16 cellular contexts compared by ENCODE assay signal in the genomic region with DNA sequence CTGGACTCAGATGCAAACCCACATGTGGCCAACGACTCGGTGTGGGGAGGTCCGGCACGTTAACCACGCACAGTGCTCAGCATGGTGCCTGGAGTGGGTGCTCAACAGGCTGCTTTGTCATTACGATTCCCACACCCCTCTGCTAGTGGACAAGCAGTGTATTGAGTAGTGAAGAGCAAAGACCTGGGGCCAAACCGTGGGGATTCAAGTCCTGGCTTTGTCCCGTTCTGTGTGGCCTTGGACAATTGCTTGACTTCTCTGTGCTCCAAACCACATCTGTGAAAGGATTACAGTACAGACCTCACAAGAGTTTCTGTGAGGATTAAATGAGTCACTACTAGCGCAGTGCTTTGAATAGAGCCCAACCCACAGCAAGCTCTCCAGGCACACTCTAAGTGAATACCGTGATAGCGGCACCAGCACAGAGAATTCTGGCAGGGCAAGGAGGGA. TPM values are rescaled to one million over a fixed set of nuclear protein-coding genes. Genes with fewer than 3 reads are reported as not detected.
DNase-seq lines count a peak whose midpoint lies in the region; ATAC-seq and TF ChIP-seq lines count a peak whose summit lies in the region.
"Had no signal": no experiment of that assay in that cellular context is flagged by ENCODE, and none has a peak within 500 bp of the region (broad histone marks: within the 10 kb centered on the region; RNA-seq: fewer than 3 reads in every experiment).

No MANE protein-coding gene starts in this region.

- no peaks in the 10 kb centered on the region for H3K9me3 Mint-ChIP-seq in natural killer cell treated with Interleukin-12 subunit alpha and Interleukin-12 subunit beta and Interleukin-15 and Interleukin-18, amount 100 ng/mL, for 72 hours
- H3K9me3 Mint-ChIP-seq in natural killer cell (no peaks in the 10 kb centered on the region), endothelial cell (ENCODE audit: unreplicated experiment) (no peaks in the 10 kb centered on the region)
- H3K9me3 Mint-ChIP-seq in CD8-positive, alpha-beta memory T cell = no peaks in the 10 kb centered on the region

- no peak for DNase-seq in natural killer cell treated with Interleukin-12 subunit alpha and Interleukin-12 subunit beta and Interleukin-15 and Interleukin-18, amount 100 ng/mL, for 72 hours (ENCODE audit: low spot score)
- DNase-seq in natural killer cell = no peak
- DNase-seq in SW480 (ENCODE audit: low spot score) = peak; percentile 44
- DNase-seq in endothelial cell (ENCODE audit: low spot score) = no peak
- no peak for DNase-seq in Right ventricle myocardium inferior (ENCODE audit: missing footprints)
- DNase-seq in CD8-positive, alpha-beta memory T cell = no peak
- DNase-seq: BE2C; erythroblast; H7; NCI-H1417 treated with DMSO at 0.1 percent for 48 hours; NCI-H526; SK-N-SH; stimulated activated naive CD4-positive, alpha-beta T cell had no signal

- H3K4me1 Mint-ChIP-seq in natural killer cell treated with Interleukin-12 subunit alpha and Interleukin-12 subunit beta and Interleukin-15 and Interleukin-18, amount 100 ng/mL, for 72 hours (ENCODE audit: low read depth in 2 of 2) = peaks cover 17% of the 10 kb centered on the region in 2 donors
- H3K4me1 Mint-ChIP-seq in natural killer cell (peaks cover 7 to 27% of the 10 kb centered on the region in 2 donors), endothelial cell (ENCODE audit: unreplicated experiment) (peaks cover 9% of the 10 kb centered on the region)
- H3K4me1 Mint-ChIP-seq in CD8-positive, alpha-beta memory T cell = peaks cover 16 to 29% (median 20%) of the 10 kb centered on the region in 3 donors

- no peak overlapping the region for H3K27ac Mint-ChIP-seq in natural killer cell treated with Interleukin-12 subunit alpha and Interleukin-12 subunit beta and Interleukin-15 and Interleukin-18, amount 100 ng/mL, for 72 hours
- H3K27ac Mint-ChIP-seq in natural killer cell = no peak overlapping the region
- H3K27ac Mint-ChIP-seq in endothelial cell (ENCODE audit: unreplicated experiment) = no peak overlapping the region
- H3K27ac Mint-ChIP-seq in CD8-positive, alpha-beta memory T cell = peak overlapping the region in 1 of 8 donors; percentile 33

- TF ChIP-seq CTCF in natural killer cell (IDR thresholded peaks at IDR 0.05) = no peak
- TF ChIP-seq CTCF in endothelial cell (IDR thresholded peaks at IDR 0.05; ENCODE audit: unreplicated experiment) = no peak

- POLR2A ChIA-PET in CD8-positive, alpha-beta memory T cell (lab: Charles Lee) = no interaction called here

- no peak overlapping the region for H3K4me3 ChIP-seq in CD8-positive, alpha-beta memory T cell (ENCODE audit: low read length)
- H3K4me3 ChIP-seq: cardiac muscle cell had no signal

- CTCF ChIA-PET in CD8-positive, alpha-beta memory T cell (lab: Charles Lee) = no interaction called here

- H3K27me3 ChIP-seq in CD8-positive, alpha-beta memory T cell (ENCODE audit: insufficient read depth, low read length, poor library complexity, severe bottlenecking) = no peaks in the 10 kb centered on the region
- H3K27me3 ChIP-seq: BE2C, cardiac muscle cell had no signal

- H3K4me1 ChIP-seq in CD8-positive, alpha-beta memory T cell (ENCODE audit: insufficient read depth, low read length) = no peaks in the 10 kb centered on the region

- H3K27me3 Mint-ChIP-seq in natural killer cell treated with Interleukin-12 subunit alpha and Interleukin-12 subunit beta and Interleukin-15 and Interleukin-18, amount 100 ng/mL, for 72 hours = no peaks in the 10 kb centered on the region
- no peaks in the 10 kb centered on the region for H3K27me3 Mint-ChIP-seq in natural killer cell (ENCODE audit: low read depth in 2 of 2)
- peaks cover 9% of the 10 kb centered on the region for H3K27me3 Mint-ChIP-seq in endothelial cell (ENCODE audit: unreplicated experiment)
- no peaks in the 10 kb centered on the region for H3K27me3 Mint-ChIP-seq in CD8-positive, alpha-beta memory T cell

- H3K27ac ChIP-seq in CD8-positive, alpha-beta memory T cell (ENCODE audit: low read depth, low read length) = no peak overlapping the region

- intact Hi-C loops in natural killer cell (cut with micrococcal nuclease) = no loop called here
- intact Hi-C loops in Right ventricle myocardium inferior (cut with DNase I) = no loop called here

- H3K9me3 ChIP-seq in CD8-positive, alpha-beta memory T cell (ENCODE audit: low read length) = no peaks in the 10 kb centered on the region
- H3K9me3 ChIP-seq: BE2C, SK-N-SH had no signal

- peak; percentile 40 to 57 for ATAC-seq in natural killer cell treated with Interleukin-12 subunit alpha and Interleukin-12 subunit beta and Interleukin-15 and Interleukin-18, amount 100 ng/mL, for 72 hours
- ATAC-seq in natural killer cell (no peak), esophagus mucosa (peak; percentile 74), HG02970 (IDR thresholded peaks at IDR 0.05; ENCODE audit: low FRiP score, unreplicated experiment) (no peak), Right ventricle myocardium inferior (no peak)

- H3K4me3 Mint-ChIP-seq in natural killer cell treated with Interleukin-12 subunit alpha and Interleukin-12 subunit beta and Interleukin-15 and Interleukin-18, amount 100 ng/mL, for 72 hours = no peak overlapping the region
- no peak overlapping the region for H3K4me3 Mint-ChIP-seq in natural killer cell
- no peak overlapping the region for H3K4me3 Mint-ChIP-seq in endothelial cell (ENCODE audit: unreplicated experiment)
- no peak overlapping the region for H3K4me3 Mint-ChIP-seq in CD8-positive, alpha-beta memory T cell

- H3K36me3 Mint-ChIP-seq in natural killer cell treated with Interleukin-12 subunit alpha and Interleukin-12 subunit beta and Interleukin-15 and Interleukin-18, amount 100 ng/mL, for 72 hours = no peaks in the 10 kb centered on the region
- H3K36me3 Mint-ChIP-seq in natural killer cell = no peaks in the 10 kb centered on the region
- peaks cover 13% of the 10 kb centered on the region for H3K36me3 Mint-ChIP-seq in endothelial cell (ENCODE audit: low read depth, unreplicated experiment)
- peaks cover 0 to 43% (median 0%) of the 10 kb centered on the region in 3 donors for H3K36me3 Mint-ChIP-seq in CD8-positive, alpha-beta memory T cell

- H3K36me3 ChIP-seq in CD8-positive, alpha-beta memory T cell (ENCODE audit: insufficient read depth, low read length) = peaks cover 3% of the 10 kb centered on the region

RNA-seq across cellular contexts. Expression of a gene that starts 33.8 kb away (rescaled TPM):
- 100 to 1,000 TPM in 1 of 2 donors, 10 to 100 TPM in 1; 83.8 to 125 TPM for total RNA-seq in natural killer cell treated with Interleukin-12 subunit alpha and Interleukin-12 subunit beta and Interleukin-15 and Interleukin-18, amount 100 ng/mL, for 72 hours
- 100 to 1,000 TPM; 138 to 163 (median 147) TPM for total RNA-seq in natural killer cell
- 2.7 TPM for total RNA-seq in esophagus mucosa
- total RNA-seq in endothelial cell (ENCODE audit: unreplicated experiment) = 4.8 TPM
- total RNA-seq in Right ventricle myocardium inferior = 11.2 TPM
- total RNA-seq in CD8-positive, alpha-beta memory T cell = 10 to 100 TPM; 60.0 to 67.3 TPM
- polyA plus RNA-seq in CD8-positive, alpha-beta memory T cell = 134 TPM

RNA-seq across cellular contexts. Expression of a gene that starts 42.8 kb away (rescaled TPM):
- 1 to 10 TPM; 1.9 to 2.6 TPM for total RNA-seq in natural killer cell treated with Interleukin-12 subunit alpha and Interleukin-12 subunit beta and Interleukin-15 and Interleukin-18, amount 100 ng/mL, for 72 hours
- total RNA-seq in natural killer cell = 1 to 10 TPM; 2.6 to 3.0 (median 3.0) TPM
- 0.08 TPM for total RNA-seq in esophagus mucosa
- 0.95 TPM for total RNA-seq in endothelial cell (ENCODE audit: unreplicated experiment)
- 1.1 TPM for total RNA-seq in Right ventricle myocardium inferior
- total RNA-seq in CD8-positive, alpha-beta memory T cell = 1 to 10 TPM; 2.2 to 2.6 TPM
- polyA plus RNA-seq in CD8-positive, alpha-beta memory T cell = 4.6 TPM

Comparison
In these comparisons a context has a peak if more than half of its experiments do, and no peak if none do; other contexts are left out.
1. ATAC-seq: peak in natural killer cell treated with Interleukin-12 subunit alpha and Interleukin-12 subunit beta and Interleukin-15 and Interleukin-18, amount 100 ng/mL, for 72 hours (2 of 2) and esophagus mucosa (single experiment); none in natural killer cell (0 of 3), HG02970 (single experiment) and Right ventricle myocardium inferior (single experiment).